1 cellular context compared by ENCODE assay signal in the genomic region with DNA sequence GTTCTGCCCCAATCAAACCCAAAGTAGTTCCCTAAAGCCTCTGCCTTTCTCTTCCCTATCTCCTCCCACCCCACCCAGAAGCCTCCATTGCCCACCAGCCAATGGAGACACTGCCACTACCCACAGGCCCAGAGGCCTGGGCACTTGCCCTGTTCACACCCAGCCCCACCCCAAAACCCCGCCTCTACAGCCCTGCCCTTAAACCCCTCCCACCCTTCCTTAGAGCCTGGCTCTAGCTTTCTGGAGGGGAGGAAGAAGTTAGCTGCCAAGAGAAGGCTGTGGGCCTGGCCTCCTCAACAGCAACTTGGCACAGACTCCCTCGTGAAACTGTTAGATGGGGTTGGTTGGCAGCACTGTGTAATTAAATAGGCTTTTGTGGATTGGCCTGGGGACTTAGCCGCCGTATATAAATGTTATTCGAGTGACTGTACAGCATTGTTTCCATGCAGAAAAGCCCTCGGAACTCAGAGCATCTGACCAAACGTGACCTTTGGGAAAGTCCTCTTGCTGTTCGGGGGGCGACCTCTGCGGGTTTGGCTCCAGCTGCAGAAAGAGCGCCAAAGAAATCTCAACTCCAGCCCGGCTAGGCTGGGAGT.
TF ChIP-seq lines count a peak whose summit lies in the region.

No MANE protein-coding gene starts in this region.

TF ChIP-seq in SK-N-SH treated with all-trans-retinoic acid at 6 μM for 48 hours, 23 proteins besides CTCF, POLR2A, EP300 and RAD21 (continued from another document):
- TF ChIP-seq, protein P1, sequence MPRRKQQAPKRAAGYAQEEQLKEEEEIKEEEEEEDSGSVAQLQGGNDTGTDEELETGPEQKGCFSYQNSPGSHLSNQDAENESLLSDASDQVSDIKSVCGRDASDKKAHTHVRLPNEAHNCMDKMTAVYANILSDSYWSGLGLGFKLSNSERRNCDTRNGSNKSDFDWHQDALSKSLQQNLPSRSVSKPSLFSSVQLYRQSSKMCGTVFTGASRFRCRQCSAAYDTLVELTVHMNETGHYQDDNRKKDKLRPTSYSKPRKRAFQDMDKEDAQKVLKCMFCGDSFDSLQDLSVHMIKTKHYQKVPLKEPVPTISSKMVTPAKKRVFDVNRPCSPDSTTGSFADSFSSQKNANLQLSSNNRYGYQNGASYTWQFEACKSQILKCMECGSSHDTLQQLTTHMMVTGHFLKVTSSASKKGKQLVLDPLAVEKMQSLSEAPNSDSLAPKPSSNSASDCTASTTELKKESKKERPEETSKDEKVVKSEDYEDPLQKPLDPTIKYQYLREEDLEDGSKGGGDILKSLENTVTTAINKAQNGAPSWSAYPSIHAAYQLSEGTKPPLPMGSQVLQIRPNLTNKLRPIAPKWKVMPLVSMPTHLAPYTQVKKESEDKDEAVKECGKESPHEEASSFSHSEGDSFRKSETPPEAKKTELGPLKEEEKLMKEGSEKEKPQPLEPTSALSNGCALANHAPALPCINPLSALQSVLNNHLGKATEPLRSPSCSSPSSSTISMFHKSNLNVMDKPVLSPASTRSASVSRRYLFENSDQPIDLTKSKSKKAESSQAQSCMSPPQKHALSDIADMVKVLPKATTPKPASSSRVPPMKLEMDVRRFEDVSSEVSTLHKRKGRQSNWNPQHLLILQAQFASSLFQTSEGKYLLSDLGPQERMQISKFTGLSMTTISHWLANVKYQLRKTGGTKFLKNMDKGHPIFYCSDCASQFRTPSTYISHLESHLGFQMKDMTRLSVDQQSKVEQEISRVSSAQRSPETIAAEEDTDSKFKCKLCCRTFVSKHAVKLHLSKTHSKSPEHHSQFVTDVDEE (CRISPR knock-in tag; IDR thresholded peaks at IDR 0.05), result no peak
- TF ChIP-seq ZC3H10 (CRISPR knock-in tag; IDR thresholded peaks at IDR 0.05), result no peak
- TF ChIP-seq BACH2 (CRISPR knock-in tag; IDR thresholded peaks at IDR 0.05; ENCODE audit: borderline replicate concordance), result no peak
- no peak for TF ChIP-seq ZFP30 (CRISPR knock-in tag; IDR thresholded peaks at IDR 0.05)
- no peak for TF ChIP-seq PPARA (CRISPR knock-in tag; IDR thresholded peaks at IDR 0.05; ENCODE audit: borderline replicate concordance)
- TF ChIP-seq, protein P2, sequence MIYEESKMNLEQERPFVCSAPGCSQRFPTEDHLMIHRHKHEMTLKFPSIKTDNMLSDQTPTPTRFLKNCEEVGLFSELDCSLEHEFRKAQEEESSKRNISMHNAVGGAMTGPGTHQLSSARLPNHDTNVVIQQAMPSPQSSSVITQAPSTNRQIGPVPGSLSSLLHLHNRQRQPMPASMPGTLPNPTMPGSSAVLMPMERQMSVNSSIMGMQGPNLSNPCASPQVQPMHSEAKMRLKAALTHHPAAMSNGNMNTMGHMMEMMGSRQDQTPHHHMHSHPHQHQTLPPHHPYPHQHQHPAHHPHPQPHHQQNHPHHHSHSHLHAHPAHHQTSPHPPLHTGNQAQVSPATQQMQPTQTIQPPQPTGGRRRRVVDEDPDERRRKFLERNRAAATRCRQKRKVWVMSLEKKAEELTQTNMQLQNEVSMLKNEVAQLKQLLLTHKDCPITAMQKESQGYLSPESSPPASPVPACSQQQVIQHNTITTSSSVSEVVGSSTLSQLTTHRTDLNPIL (CRISPR knock-in tag; IDR thresholded peaks at IDR 0.05; ENCODE audit: low read depth), result no peak
- no peak for TF ChIP-seq OSR1 (CRISPR knock-in tag; IDR thresholded peaks at IDR 0.05)
- TF ChIP-seq, protein P3, sequence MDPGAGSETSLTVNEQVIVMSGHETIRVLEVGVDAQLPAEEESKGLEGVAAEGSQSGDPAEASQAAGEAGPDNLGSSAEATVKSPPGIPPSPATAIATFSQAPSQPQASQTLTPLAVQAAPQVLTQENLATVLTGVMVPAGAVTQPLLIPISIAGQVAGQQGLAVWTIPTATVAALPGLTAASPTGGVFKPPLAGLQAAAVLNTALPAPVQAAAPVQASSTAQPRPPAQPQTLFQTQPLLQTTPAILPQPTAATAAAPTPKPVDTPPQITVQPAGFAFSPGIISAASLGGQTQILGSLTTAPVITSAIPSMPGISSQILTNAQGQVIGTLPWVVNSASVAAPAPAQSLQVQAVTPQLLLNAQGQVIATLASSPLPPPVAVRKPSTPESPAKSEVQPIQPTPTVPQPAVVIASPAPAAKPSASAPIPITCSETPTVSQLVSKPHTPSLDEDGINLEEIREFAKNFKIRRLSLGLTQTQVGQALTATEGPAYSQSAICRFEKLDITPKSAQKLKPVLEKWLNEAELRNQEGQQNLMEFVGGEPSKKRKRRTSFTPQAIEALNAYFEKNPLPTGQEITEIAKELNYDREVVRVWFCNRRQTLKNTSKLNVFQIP (CRISPR knock-in tag; IDR thresholded peaks at IDR 0.05; ENCODE audit: borderline replicate concordance, low read depth), result no peak
- no peak for TF ChIP-seq ISL1 (CRISPR knock-in tag; IDR thresholded peaks at IDR 0.05)
- no peak for TF ChIP-seq ARNTL (CRISPR knock-in tag; IDR thresholded peaks at IDR 0.05; ENCODE audit: borderline replicate concordance, low read depth)
- no peak for TF ChIP-seq ZNF70 (CRISPR knock-in tag; IDR thresholded peaks at IDR 0.05)
